ENCODE assay signal across 11 cellular contexts in the genomic region with DNA sequence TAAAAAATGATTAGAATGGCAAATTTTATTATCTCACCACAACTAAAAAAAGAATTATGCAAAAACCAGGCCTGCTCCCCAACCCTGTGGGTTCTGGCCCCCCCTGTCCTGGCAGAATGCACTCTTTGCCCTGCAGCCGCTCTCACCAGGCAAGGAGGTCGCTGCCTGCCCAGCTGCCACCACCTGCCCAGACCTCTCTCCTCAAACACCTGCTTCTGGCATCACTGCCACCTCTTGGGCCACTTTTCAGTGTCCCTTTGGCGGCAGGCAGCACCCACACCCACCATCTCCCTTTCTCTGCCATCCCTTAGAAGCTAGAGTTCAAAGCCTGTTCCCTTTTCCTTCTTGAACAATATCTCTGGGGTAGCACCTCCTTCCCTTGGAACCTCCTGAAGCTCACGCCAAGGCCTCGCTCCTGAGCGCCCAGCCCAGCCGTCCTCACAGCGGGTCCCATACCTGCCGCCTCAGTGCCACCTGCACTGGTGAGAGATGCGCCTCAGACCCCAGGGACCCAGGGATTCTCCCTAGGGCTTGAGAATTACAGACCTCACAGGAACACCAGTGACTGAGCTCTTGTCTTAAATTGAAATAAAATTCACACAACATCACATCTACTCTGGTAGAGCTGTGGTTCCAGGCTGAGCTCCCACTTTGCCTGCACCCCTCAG. TPM values are rescaled to one million over a fixed set of nuclear protein-coding genes. Genes with fewer than 3 reads are reported as not detected.
A peak's percentile ranks its signal among the peaks of the same experiment; 100 is the strongest.
DNase-seq lines count a peak whose midpoint lies in the region; ATAC-seq, FAIRE-seq and TF ChIP-seq lines count a peak whose summit lies in the region.
"Had no signal": no experiment of that assay in that cellular context is flagged by ENCODE, and none has a peak within 500 bp of the region (broad histone marks: within the 10 kb centered on the region; RNA-seq: fewer than 3 reads in every experiment).

No MANE protein-coding gene starts in this region.

- no peak overlapping the region for H3K9ac ChIP-seq in astrocyte (ENCODE audit: low read length)

- peaks cover 3% of the 10 kb centered on the region for H3K36me3 Mint-ChIP-seq in astrocyte (ENCODE audit: low read depth, unreplicated experiment)

- H3K4me1 Mint-ChIP-seq in astrocyte (ENCODE audit: low read depth, unreplicated experiment), result peaks cover 2% of the 10 kb centered on the region

- TF ChIP-seq CTCF in astrocyte (IDR thresholded peaks at IDR 0.05; ENCODE audit: insufficient read depth, low read depth, low read length) (no peak), neutrophil (IDR thresholded peaks at IDR 0.05) (no peak)

- H3K79me2 ChIP-seq in astrocyte (ENCODE audit: insufficient read depth, low read length), result peaks cover 4% of the 10 kb centered on the region

- intact Hi-C loops in head of caudate nucleus (cut with DNase I), result no loop called here

- ATAC-seq in HG03432 (IDR thresholded peaks at IDR 0.05; ENCODE audit: unreplicated experiment), result peak; percentile 41
- ATAC-seq in GM19463 (IDR thresholded peaks at IDR 0.05; ENCODE audit: unreplicated experiment), result no peak
- ATAC-seq: body of pancreas had no signal

- DNase-seq in NCI-H510A treated with DMSO at 0.1 percent for 48 hours (lab: John Stamatoyannopoulos, UW), result peak; percentile 13
- DNase-seq in NCI-H510A (lab: John Stamatoyannopoulos, UW), result no peak
- no peak for DNase-seq in astrocyte (ENCODE audit: low read depth)
- no peak for DNase-seq in ureter (ENCODE audit: low spot score)
- no peak for DNase-seq in head of caudate nucleus
- DNase-seq: body of pancreas, NCI-H2029 had no signal

- H3K4me3 ChIP-seq in astrocyte (ENCODE audit: insufficient read depth, low read depth, low read length) (no peak overlapping the region), neutrophil (ENCODE audit: low read depth in 1 of 2, low read length in 1 of 2) (no peak overlapping the region)
- H3K4me3 ChIP-seq: body of pancreas had no signal

- H3K4me2 ChIP-seq in astrocyte (ENCODE audit: low read length), result no peak overlapping the region

- H3K27ac ChIP-seq in astrocyte (ENCODE audit: low read depth, low read length), result no peak overlapping the region
- peak overlapping the region; percentile 85 for H3K27ac ChIP-seq in neutrophil
- H3K27ac ChIP-seq: body of pancreas, foreskin keratinocyte had no signal

- H3K4me3 Mint-ChIP-seq in astrocyte (ENCODE audit: unreplicated experiment), result peak overlapping the region; percentile 24

- H2AFZ ChIP-seq in astrocyte (ENCODE audit: low read depth, low read length), result no peak overlapping the region

- H3K9me3 ChIP-seq in astrocyte (ENCODE audit: insufficient read depth, low read depth, low read length), result no peaks in the 10 kb centered on the region
- no peaks in the 10 kb centered on the region for H3K9me3 ChIP-seq in neutrophil
- H3K9me3 ChIP-seq: body of pancreas had no signal

- peak overlapping the region; percentile 78 for H3K27ac Mint-ChIP-seq in astrocyte (ENCODE audit: unreplicated experiment)

- H3K4me1 ChIP-seq in astrocyte (ENCODE audit: insufficient read depth, low read length), result peaks cover 4% of the 10 kb centered on the region
- peaks cover 23 to 29% of the 10 kb centered on the region in 2 experiments for H3K4me1 ChIP-seq in neutrophil (ENCODE audit: control insufficient read depth in 1 of 2, insufficient read depth in 1 of 2, low read depth in 1 of 2, low read length in 1 of 2)
- H3K4me1 ChIP-seq: body of pancreas had no signal

- H3K27me3 ChIP-seq in astrocyte (ENCODE audit: insufficient read depth, low read length) (no peaks in the 10 kb centered on the region), neutrophil (no peaks in the 10 kb centered on the region)
- H3K27me3 ChIP-seq: body of pancreas, foreskin keratinocyte had no signal

- H4K20me1 ChIP-seq in astrocyte (ENCODE audit: insufficient read depth, low read length), result peaks cover 81% of the 10 kb centered on the region

- H3K36me3 ChIP-seq in astrocyte (ENCODE audit: insufficient read depth, low read length) (peaks cover 15% of the 10 kb centered on the region), neutrophil (peaks cover 99% of the 10 kb centered on the region)

- FAIRE-seq in astrocyte (lab: Jason Lieb, UNC), result no peak

- H3K9me3 Mint-ChIP-seq in astrocyte (ENCODE audit: unreplicated experiment), result no peaks in the 10 kb centered on the region

- H3K27me3 Mint-ChIP-seq in astrocyte (ENCODE audit: low read depth, unreplicated experiment), result no peaks in the 10 kb centered on the region

RNA-seq across cellular contexts. Expression of a gene that starts 44.6 kb away (rescaled TPM):
- total RNA-seq in astrocyte (69.5 and 70.9 TPM in 2 replicates), ureter (80.2 TPM)
